29 cellular contexts compared by ENCODE assay signal in genomic region chr21:38863843-38864363, GRCh38.
"Had no signal": no experiment of that assay in that cellular context is flagged by ENCODE, and none has a peak within 500 bp of the region (broad histone marks: within the 10 kb centered on the region; RNA-seq: fewer than 3 reads in every experiment).

No MANE protein-coding gene starts in this region.

- H3K27ac ChIP-seq: lower lobe of right lung, pancreas, prostate gland, skin epidermis, stomach, testis, thyroid gland, transverse colon, upper lobe of right lung had no signal

- H3K4me1 ChIP-seq: lower lobe of right lung, pancreas, prostate gland, stomach, testis, thyroid gland, transverse colon had no signal

- H3K27me3 ChIP-seq: pancreas, stomach, testis, thyroid gland, transverse colon, upper lobe of right lung had no signal

- ATAC-seq: left cardiac atrium; left lobe of liver; lower lobe of right lung; naive thymus-derived CD8-positive, alpha-beta T cell; pancreas; right cardiac atrium; sciatic nerve; stimulated activated naive B cell treated with anti-CD40 and anti-IgM and Interleukin-4, amounts not matched to agents 10 μg/mL and 1 μg/mL and 100 μg/mL, for 72 hours; stimulated activated naive CD8-positive, alpha-beta T cell treated with anti-CD3 and anti-CD28 coated beads, Interleukin-15, Interleukin-2, amounts not matched to agents 100 U/mL and 50 U/mL, for 24 hours; upper lobe of right lung had no signal

- DNase-seq: hippocampal formation; kidney glomerular epithelial cell; left cardiac atrium; lower lobe of right lung; mammary epithelial cell; mesenchymal stem cell; naive thymus-derived CD8-positive, alpha-beta T cell; nucleus accumbens; pancreas; posterior cingulate gyrus; retina; right cardiac atrium; stimulated activated CD4-positive, alpha-beta T cell treated with anti-CD3 and anti-CD28 coated beads, Interleukin-12 subunit alpha, Interleukin-12 subunit beta, amount 100 ng/mL, for 4 hours; stimulated activated CD4-positive, alpha-beta T cell treated with anti-CD3 and anti-CD28 coated beads, Interleukin-15, amount 100 ng/mL, for 24 hours; stimulated activated CD4-positive, alpha-beta T cell treated with anti-CD3 and anti-CD28 coated beads, Interleukin-2, amount 100 ng/mL, for 24 hours; stimulated activated CD4-positive, alpha-beta T cell treated with anti-CD3 and anti-CD28 coated beads, Interleukin-4, amount 100 ng/mL, for 1 hour; stimulated activated naive B cell treated with anti-CD40 and anti-IgM and Interleukin-4, amounts not matched to agents 10 μg/mL and 1 μg/mL and 100 μg/mL, for 72 hours; stimulated activated naive CD8-positive, alpha-beta T cell treated with anti-CD3 and anti-CD28 coated beads, Interleukin-15, Interleukin-2, amounts not matched to agents 100 U/mL and 50 U/mL, for 24 hours; stomach; testis; thyroid gland; transverse colon; upper lobe of right lung had no signal

- H3K36me3 ChIP-seq: lower lobe of right lung, pancreas, prostate gland, stomach, thyroid gland, transverse colon, upper lobe of right lung had no signal

- FAIRE-seq: keratinocyte, pancreas, urothelium cell line had no signal

- H3K4me3 ChIP-seq: lower lobe of right lung, pancreas, prostate gland, skin epidermis, stomach, testis, thyroid gland, transverse colon, upper lobe of right lung had no signal

- H3K9me3 ChIP-seq: lower lobe of right lung, pancreas, prostate gland, stomach, testis, thyroid gland, transverse colon, upper lobe of right lung had no signal
